15 cellular contexts compared by ENCODE assay signal in the genomic region with DNA sequence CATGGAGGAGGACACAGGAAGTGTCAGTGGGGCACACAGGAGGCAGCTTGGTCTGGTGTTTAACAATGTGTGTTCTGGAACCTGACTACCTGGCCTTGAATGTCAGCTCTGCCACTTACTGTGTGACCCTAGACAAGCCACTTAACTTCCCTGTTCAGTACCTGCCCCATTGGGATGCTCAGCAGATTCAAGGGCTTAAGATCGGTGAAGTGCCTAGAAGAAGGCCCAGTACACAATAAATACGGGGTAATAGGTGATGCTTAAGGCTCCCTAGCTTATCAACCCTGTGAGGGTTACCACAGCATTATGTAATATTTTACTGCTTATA. TPM values are rescaled to one million over a fixed set of nuclear protein-coding genes. Genes with fewer than 3 reads are reported as not detected.
DNase-seq lines count a peak whose midpoint lies in the region; ATAC-seq, FAIRE-seq and TF ChIP-seq lines count a peak whose summit lies in the region.
"Had no signal": no experiment of that assay in that cellular context is flagged by ENCODE, and none has a peak within 500 bp of the region (broad histone marks: within the 10 kb centered on the region; RNA-seq: fewer than 3 reads in every experiment).

No MANE protein-coding gene starts in this region.

- no peaks in the 10 kb centered on the region for H3K36me3 Mint-ChIP-seq in T-helper 17 cell (ENCODE audit: low read depth)

- peak overlapping the region; percentile 80 for H3K4me2 ChIP-seq in GM23248 (ENCODE audit: unreplicated experiment)
- peak overlapping the region; percentile 73; the same call in 1 of the 2 replicates for H3K4me2 ChIP-seq in HepG2 (ENCODE audit: low read depth, low read length)
- no peak overlapping the region for H3K4me2 ChIP-seq in smooth muscle cell

- no peak for TF ChIP-seq CTCF in HepG2 (CRISPR knock-in tag; IDR thresholded peaks at IDR 0.05)
- no peak for TF ChIP-seq CTCF in smooth muscle cell (IDR thresholded peaks at IDR 0.05; ENCODE audit: borderline replicate concordance, insufficient read depth, poor library complexity, severe bottlenecking)

- H3K27ac ChIP-seq in GM23248 (peak overlapping the region; percentile 98), HepG2 (ENCODE audit: extremely low read length, insufficient read depth, low read length) (no peak overlapping the region), smooth muscle cell (ENCODE audit: low read depth) (peak overlapping the region; percentile 99)

- H3F3A ChIP-seq in GM23248 (ENCODE audit: insufficient read depth), result peaks cover 45% of the 10 kb centered on the region
- H3F3A ChIP-seq in smooth muscle cell (ENCODE audit: low read depth), result peaks cover 13% of the 10 kb centered on the region

- peak overlapping the region; percentile 97 for H3K27ac Mint-ChIP-seq in T-helper 17 cell

- H2AFZ ChIP-seq in GM23248 (0 out of 2 replicates have a peak overlapping the region, but pooled peaks have one; percentile 58), HepG2 (ENCODE audit: low read length) (no peak overlapping the region), smooth muscle cell (ENCODE audit: low read depth) (no peak overlapping the region)

- WGBS in GM23248 (ENCODE audit: low coverage in 1 of 2, low lambda C conversion rate in 2 of 2, missing lambda C conversion rate in 2 of 2), 2 experiments, result 94 to 95% methylated on average over 2 of the region's 2 CpGs
- WGBS in HepG2 (ENCODE audit: low lambda C conversion rate), result 96% methylated on average over 2 of the region's 2 CpGs
- 91% methylated on average over 2 of the region's 2 CpGs for WGBS in smooth muscle cell (ENCODE audit: low lambda C conversion rate)

- H3K4me3 Mint-ChIP-seq in T-helper 17 cell, result no peak overlapping the region

- H3K4me3 ChIP-seq in GM23248, result no peak overlapping the region
- no peak overlapping the region for H3K4me3 ChIP-seq in HepG2 (replicated peaks in 1 of 3; ENCODE audit: insufficient read depth in 1 of 3, low read depth in 2 of 3, low read length in 3 of 3)
- H3K4me3 ChIP-seq in smooth muscle cell, result no peak overlapping the region

- ATAC-seq in T-helper 17 cell (no peak), HepG2 (no peak), GM21381 (IDR thresholded peaks at IDR 0.05; ENCODE audit: unreplicated experiment) (no peak)

- POLR2A ChIA-PET in HepG2 (lab: Yijun Ruan, JAX), result interaction anchor here (0.7 kb wide), 1 partner anchor 25 kb away, joined by 4 read pairs; no protein-coding TSS in a partner anchor

- no peaks in the 10 kb centered on the region for H3K9me3 ChIP-seq in GM23248 (ENCODE audit: low read depth)
- no peaks in the 10 kb centered on the region for H3K9me3 ChIP-seq in T-helper 17 cell (ENCODE audit: control insufficient read depth, low read length, poor library complexity, severe bottlenecking)
- no peaks in the 10 kb centered on the region for H3K9me3 ChIP-seq in HepG2 (ENCODE audit: low read length)
- H3K9me3 ChIP-seq in smooth muscle cell (replicated peaks; ENCODE audit: low read depth), result no peaks in the 10 kb centered on the region

- H3K9ac ChIP-seq in GM23248 (peak overlapping the region; percentile 100; the same call in 1 of the 2 replicates), HepG2 (ENCODE audit: insufficient read depth, low read depth, low read length) (no peak overlapping the region), smooth muscle cell (ENCODE audit: low read depth) (no peak overlapping the region)

- H3K4me1 Mint-ChIP-seq in T-helper 17 cell, result peaks cover 25% of the 10 kb centered on the region

- intact Hi-C loops in HepG2 (cut with micrococcal nuclease; ENCODE audit: unreplicated experiment), result no loop called here

- TF ChIP-seq POLR2A in HepG2 (IDR thresholded peaks at IDR 0.05; ENCODE audit: insufficient read depth in 1 of 2, low read depth in 2 of 2, low read length in 2 of 2), result no peak

- no peaks in the 10 kb centered on the region for H3K27me3 Mint-ChIP-seq in T-helper 17 cell

- H3K4me1 ChIP-seq in GM23248 (ENCODE audit: insufficient read depth) (peaks cover 38% of the 10 kb centered on the region), HepG2 (ENCODE audit: insufficient read depth, low read length) (peaks cover 33% of the 10 kb centered on the region), smooth muscle cell (ENCODE audit: low read depth) (peaks cover 30% of the 10 kb centered on the region)

- in situ Hi-C loops in GM23248 (cut with MboI), result no loop called here
- in situ Hi-C loops in HepG2 (cut with HindIII; ENCODE audit: extremely low pct_ligation_motif_present, low pct_unique_long_range_greater_than_20kb), result no loop called here

- no peak for TF ChIP-seq EP300 in HepG2 (IDR thresholded peaks at IDR 0.05; ENCODE audit: low read depth in 2 of 2, low read length in 2 of 2)
- TF ChIP-seq EP300 in HepG2 (CRISPR knock-in tag; IDR thresholded peaks at IDR 0.05; ENCODE audit: borderline replicate concordance), result no peak

- H3K79me2 ChIP-seq in GM23248 (ENCODE audit: insufficient read depth) (peaks cover 32% of the 10 kb centered on the region), HepG2 (ENCODE audit: insufficient read depth, low read length) (peaks cover 32% of the 10 kb centered on the region), smooth muscle cell (ENCODE audit: low read depth) (peaks cover 32% of the 10 kb centered on the region)

- H3K27me3 ChIP-seq in GM23248 (replicated peaks; ENCODE audit: insufficient read depth) (no peaks in the 10 kb centered on the region), HepG2 (ENCODE audit: control insufficient read depth in 1 of 2, insufficient read depth in 2 of 2, low read length in 2 of 2) (no peaks in the 10 kb centered on the region; a peak in 1 of 5 replicates), smooth muscle cell (ENCODE audit: low read depth) (no peaks in the 10 kb centered on the region)

- FAIRE-seq in HepG2 (lab: Jason Lieb, UNC), result no peak

- no peaks in the 10 kb centered on the region for H3K9me2 ChIP-seq in GM23248 (ENCODE audit: insufficient read depth)

- H3K36me3 ChIP-seq in GM23248 (ENCODE audit: low read depth) (no peaks in the 10 kb centered on the region; the same call in 1 of the 2 replicates), HepG2 (replicated peaks in 1 of 2; ENCODE audit: control insufficient read depth in 1 of 2, insufficient read depth in 2 of 2, low read length in 2 of 2) (no peaks in the 10 kb centered on the region), smooth muscle cell (ENCODE audit: low read depth) (no peaks in the 10 kb centered on the region)

- BruUV-seq in HepG2 (replicated peaks; lab: Mats Ljungman, UMichigan), result no TSS peak

- H4K20me1 ChIP-seq in GM23248 (ENCODE audit: insufficient read depth), result peaks cover 10% of the 10 kb centered on the region
- H4K20me1 ChIP-seq in HepG2 (ENCODE audit: insufficient read depth, low read length), result peaks cover 18% of the 10 kb centered on the region; the same call in 1 of the 2 replicates
- peaks cover 24% of the 10 kb centered on the region for H4K20me1 ChIP-seq in smooth muscle cell (ENCODE audit: low read depth)

- CTCF ChIA-PET in HepG2 (lab: Yijun Ruan, JAX; ENCODE audit: low intra/inter-chr PET ratio, low total read pairs), result no interaction called here

- DNase-seq in GM23248 (no peak), T-helper 17 cell (no peak), HepG2 (ENCODE audit: low spot score) (no peak), smooth muscle cell (lab: John Stamatoyannopoulos, UW; ENCODE audit: unreplicated experiment) (no peak), NCI-H748 treated with DMSO at 0.1 percent for 48 hours (lab: John Stamatoyannopoulos, UW) (no peak), HPDE6-E6E7 (ENCODE audit: extremely low spot score) (no peak)
- no peak for DNase-seq in activated CD8-positive, alpha-beta memory T cell treated with anti-CD3 and anti-CD28 coated beads for 24 hours
- DNase-seq: amniotic stem cell; COR-L47; endodermal cell; NCI-H1092 treated with DMSO at 0.1 percent for 48 hours; NCI-H774; stimulated activated CD4-positive, alpha-beta T cell treated with anti-CD3 and anti-CD28 coated beads, Interleukin-2, amount 100 ng/mL, for 24 hours had no signal

- TF ChIP-seq RAD21 in HepG2 (CRISPR knock-in tag; IDR thresholded peaks at IDR 0.05), result no peak

RNA-seq across cellular contexts. Expression of a gene that starts 1.6 kb away (rescaled TPM):
- total RNA-seq in GM23248 (2014; rRNA removed; shearing (Covaris generic)), result 111 and 126 TPM in 2 replicates
- polyA plus RNA-seq in GM23248 (2016; fragmentation: Nextera tagmentation; extraction: Ambion mirVana) (137 and 142 TPM in 2 replicates), HepG2 (2011; rRNA removed) (8.4 and 10.0 TPM in 2 replicates), smooth muscle cell (52.2 and 57.0 TPM in 2 replicates)
- total RNA-seq in T-helper 17 cell (10 to 100 TPM; 43.0 to 70.1 TPM), HepG2 (2016; rRNA removed; fragmentation: Illumina TruSeq; extraction: Trizol) (16.6 and 17.2 TPM in 2 replicates), smooth muscle cell (61.0 and 61.4 TPM in 2 replicates)
- 27.0 and 31.5 TPM in 2 replicates for total RNA-seq in HepG2 (2016; cell fraction: cytosol; rRNA removed; fragmentation: Illumina TruSeq; extraction: Trizol; ENCODE audit: low read depth)
- 18.8 and 19.3 TPM in 2 replicates for total RNA-seq in HepG2 (2016; cell fraction: insoluble cytoplasmic fraction; rRNA removed; fragmentation: Illumina TruSeq; extraction: Trizol)
- 33.0 and 34.2 TPM in 2 replicates for total RNA-seq in HepG2 (2016; cell fraction: membrane; rRNA removed; fragmentation: Illumina TruSeq; extraction: Trizol)
- total RNA-seq in HepG2 (2016; cell fraction: nucleus; rRNA removed; fragmentation: Illumina TruSeq; extraction: Trizol), result 10.2 and 11.4 TPM in 2 replicates
- 9.5 and 9.8 TPM in 2 replicates for polyA plus RNA-seq in HepG2 (2011; cell fraction: cytosol; rRNA removed)
- 8.4 and 9.8 TPM in 2 replicates for polyA plus RNA-seq in HepG2 (2011; cell fraction: nucleus; rRNA removed)
- polyA plus RNA-seq in HepG2 (2012), result 9.2 and 11.5 TPM in 2 replicates
- polyA plus RNA-seq in HepG2 (2016; cell fraction: cytosol; fragmentation: Illumina TruSeq; extraction: Trizol; ENCODE audit: low read depth), result 20.0 and 21.8 TPM in 2 replicates
- 9.4 and 14.0 TPM in 2 replicates for polyA plus RNA-seq in HepG2 (2016; cell fraction: insoluble cytoplasmic fraction; fragmentation: Illumina TruSeq; extraction: Trizol; ENCODE audit: low read depth)
- polyA plus RNA-seq in HepG2 (2016; cell fraction: membrane; fragmentation: Illumina TruSeq; extraction: Trizol; ENCODE audit: low read depth), result 20.0 and 26.0 TPM in 2 replicates
- 8.3 and 12.4 TPM in 2 replicates for polyA plus RNA-seq in HepG2 (2016; cell fraction: nucleus; fragmentation: Illumina TruSeq; extraction: Trizol; ENCODE audit: insufficient read depth, low read depth)
- 2.2 and 8.7 TPM in 2 replicates for polyA minus RNA-seq in HepG2 (2011; rRNA and poly(A)+ RNA removed; ENCODE audit: low replicate concordance)
- 13.7 and 17.7 TPM in 2 replicates for polyA minus RNA-seq in HepG2 (2011; cell fraction: cytosol; rRNA and poly(A)+ RNA removed)
- 39.3 and 58.1 TPM in 2 replicates for polyA minus RNA-seq in HepG2 (2011; cell fraction: nucleus; rRNA and poly(A)+ RNA removed)

RNA-seq across cellular contexts. Expression of a gene that starts 33.9 kb away (rescaled TPM):
- total RNA-seq in GM23248 (2014; rRNA removed; shearing (Covaris generic)), result not detected in 2 replicates
- polyA plus RNA-seq in GM23248 (2016; fragmentation: Nextera tagmentation; extraction: Ambion mirVana) (not detected in 2 replicates), HepG2 (2011; rRNA removed) (not detected in 2 replicates), smooth muscle cell (not detected in 2 replicates)
- total RNA-seq in T-helper 17 cell (not detected), HepG2 (2016; rRNA removed; fragmentation: Illumina TruSeq; extraction: Trizol) (not detected in 2 replicates), smooth muscle cell (not detected in 2 replicates)
- total RNA-seq in HepG2 (2016; cell fraction: cytosol; rRNA removed; fragmentation: Illumina TruSeq; extraction: Trizol; ENCODE audit: low read depth), result not detected in 2 replicates
- not detected in 2 replicates for total RNA-seq in HepG2 (2016; cell fraction: insoluble cytoplasmic fraction; rRNA removed; fragmentation: Illumina TruSeq; extraction: Trizol)
- not detected in 2 replicates for total RNA-seq in HepG2 (2016; cell fraction: membrane; rRNA removed; fragmentation: Illumina TruSeq; extraction: Trizol)
- not detected in 2 replicates for total RNA-seq in HepG2 (2016; cell fraction: nucleus; rRNA removed; fragmentation: Illumina TruSeq; extraction: Trizol)
- not detected in 2 replicates for polyA plus RNA-seq in HepG2 (2011; cell fraction: cytosol; rRNA removed)
- polyA plus RNA-seq in HepG2 (2011; cell fraction: nucleus; rRNA removed), result not detected in 2 replicates
- polyA plus RNA-seq in HepG2 (2012), result not detected in 2 replicates
- polyA plus RNA-seq in HepG2 (2016; cell fraction: cytosol; fragmentation: Illumina TruSeq; extraction: Trizol; ENCODE audit: low read depth), result not detected in 2 replicates
- not detected in 2 replicates for polyA plus RNA-seq in HepG2 (2016; cell fraction: insoluble cytoplasmic fraction; fragmentation: Illumina TruSeq; extraction: Trizol; ENCODE audit: low read depth)
- polyA plus RNA-seq in HepG2 (2016; cell fraction: membrane; fragmentation: Illumina TruSeq; extraction: Trizol; ENCODE audit: low read depth), result not detected in 2 replicates
- polyA plus RNA-seq in HepG2 (2016; cell fraction: nucleus; fragmentation: Illumina TruSeq; extraction: Trizol; ENCODE audit: insufficient read depth, low read depth), result not detected in 2 replicates
- not detected in 2 replicates for polyA minus RNA-seq in HepG2 (2011; rRNA and poly(A)+ RNA removed; ENCODE audit: low replicate concordance)
- polyA minus RNA-seq in HepG2 (2011; cell fraction: cytosol; rRNA and poly(A)+ RNA removed), result not detected in 2 replicates
- not detected in 2 replicates for polyA minus RNA-seq in HepG2 (2011; cell fraction: nucleus; rRNA and poly(A)+ RNA removed)
- total RNA-seq: endodermal cell, myocyte had no signal
